8 cellular contexts compared by ENCODE assay signal in the genomic region with DNA sequence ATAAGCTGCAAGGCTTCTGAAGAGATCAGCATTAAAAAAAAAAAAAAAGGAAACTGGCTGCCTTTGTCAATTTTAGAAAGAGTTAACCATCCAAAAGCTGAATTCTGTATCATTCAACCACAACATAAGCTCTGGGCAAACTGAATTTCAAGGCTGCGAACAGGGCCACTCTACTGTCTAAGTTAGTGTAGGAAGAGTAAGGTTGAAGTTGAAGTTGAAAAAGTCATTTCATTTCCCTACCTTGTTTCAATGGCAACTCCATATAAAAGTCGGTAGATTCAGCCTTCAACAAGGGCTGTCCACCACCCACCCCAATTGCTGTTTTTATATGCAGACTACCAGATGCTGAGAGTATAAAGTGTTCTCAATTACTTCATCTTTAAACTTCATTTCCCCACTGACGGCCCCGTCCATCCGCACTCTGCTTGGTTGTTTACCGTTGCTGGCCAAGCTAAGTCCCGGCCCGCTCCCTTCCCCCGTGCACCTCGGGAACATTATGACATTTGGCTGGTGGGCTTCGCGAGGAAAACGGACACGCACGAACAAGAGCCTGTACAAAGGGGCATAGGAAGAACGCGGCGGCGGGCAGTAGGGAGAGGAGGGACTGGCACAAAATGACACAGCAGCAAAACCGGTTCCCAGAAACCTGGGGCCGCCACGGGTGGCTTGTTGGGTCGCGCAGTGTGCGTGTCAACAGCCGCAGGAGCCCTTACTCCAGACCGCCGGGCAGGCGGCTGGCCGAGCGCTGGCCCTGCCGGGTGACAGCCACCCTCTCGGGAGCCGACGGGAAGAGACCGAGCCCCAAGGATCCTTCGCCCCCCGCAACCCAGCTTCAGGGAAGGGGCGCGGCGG. TPM values are rescaled to one million over a fixed set of nuclear protein-coding genes. Genes with fewer than 3 reads are reported as not detected.
DNase-seq lines count a peak whose midpoint lies in the region; ATAC-seq and TF ChIP-seq lines count a peak whose summit lies in the region.

No MANE protein-coding gene starts in this region.

- H3K4me1 Mint-ChIP-seq in activated T-cell treated with anti-CD3 and anti-CD28 coated beads, Interleukin-2, amount 50 U/mL, for 24 hours (ENCODE audit: low read depth), result peaks cover 49% of the 10 kb centered on the region
- peaks cover 46 to 51% of the 10 kb centered on the region in 2 donors for H3K4me1 Mint-ChIP-seq in natural killer cell treated with Interleukin-12 subunit alpha and Interleukin-12 subunit beta and Interleukin-15 and Interleukin-18, amount 100 ng/mL, for 72 hours (ENCODE audit: low read depth in 2 of 2)

- H3K27ac ChIP-seq in uterus, result peak overlapping the region; percentile 82 to 86

- TF ChIP-seq POLR2A in uterus (IDR thresholded peaks at IDR 0.05), result no peak

- peaks cover 0 to 3% of the 10 kb centered on the region in 2 donors for H3K4me1 ChIP-seq in uterus

- no peaks in the 10 kb centered on the region for H3K27me3 Mint-ChIP-seq in activated T-cell treated with anti-CD3 and anti-CD28 coated beads, Interleukin-2, amount 50 U/mL, for 24 hours
- H3K27me3 Mint-ChIP-seq in natural killer cell treated with Interleukin-12 subunit alpha and Interleukin-12 subunit beta and Interleukin-15 and Interleukin-18, amount 100 ng/mL, for 72 hours, result no peaks in the 10 kb centered on the region

- no peaks in the 10 kb centered on the region for H3K9me3 ChIP-seq in uterus

- CTCF ChIA-PET in GM10248 (lab: Yijun Ruan, JAX), result interaction anchor here (0.7 to 2.6 kb wide), 10 partner anchors 12 to 270 kb away, joined by 3 to 10 read pairs (median 4); a partner anchor contains a TSS

- no peaks in the 10 kb centered on the region for H3K36me3 ChIP-seq in uterus

- TF ChIP-seq CTCF in GM10248 (IDR thresholded peaks at IDR 0.05; ENCODE audit: control extremely low read depth, extremely low read depth, low read depth, missing control alignments) (no peak), fibroblast of pulmonary artery (IDR thresholded peaks at IDR 0.05; ENCODE audit: low read length, missing control alignments) (no peak), uterus (IDR thresholded peaks at IDR 0.05) (no peak)

- peak overlapping the region; percentile 97 for H3K4me3 Mint-ChIP-seq in activated T-cell treated with anti-CD3 and anti-CD28 coated beads, Interleukin-2, amount 50 U/mL, for 24 hours
- H3K4me3 Mint-ChIP-seq in natural killer cell treated with Interleukin-12 subunit alpha and Interleukin-12 subunit beta and Interleukin-15 and Interleukin-18, amount 100 ng/mL, for 72 hours, result peak overlapping the region; percentile 93

- POLR2A ChIA-PET in GM10248 (lab: Yijun Ruan, JAX), result interaction anchor here (0.7 to 1.2 kb wide), 3 partner anchors 23 to 445 kb away, joined by 3 to 5 read pairs (median 4); a partner anchor contains a TSS

- peak overlapping the region; percentile 73 for H3K4me3 ChIP-seq in fibroblast of pulmonary artery (replicated peaks; ENCODE audit: low read depth, low read length)
- peak overlapping the region; percentile 36 to 77 for H3K4me3 ChIP-seq in uterus

- no peaks in the 10 kb centered on the region for H3K9me3 Mint-ChIP-seq in activated T-cell treated with anti-CD3 and anti-CD28 coated beads, Interleukin-2, amount 50 U/mL, for 24 hours
- no peaks in the 10 kb centered on the region for H3K9me3 Mint-ChIP-seq in natural killer cell treated with Interleukin-12 subunit alpha and Interleukin-12 subunit beta and Interleukin-15 and Interleukin-18, amount 100 ng/mL, for 72 hours

- intact Hi-C loops in uterus (cut with DNase I; ENCODE audit: low total_unique reads), result loop anchor here (5.0 kb wide), 1 partner anchor 110 kb away; a partner anchor contains a TSS

- peak; percentile 30 for DNase-seq in GM10248 (ENCODE audit: extremely low spot score)
- peak; percentile 40 for DNase-seq in M059J (ENCODE audit: low read depth)
- no peak for DNase-seq in activated T-cell treated with anti-CD3 and anti-CD28 coated beads, Interleukin-2, amount 50 U/mL, for 24 hours
- no peak for DNase-seq in fibroblast of pulmonary artery (ENCODE audit: low read depth)
- DNase-seq in natural killer cell treated with Interleukin-12 subunit alpha and Interleukin-12 subunit beta and Interleukin-15 and Interleukin-18, amount 100 ng/mL, for 72 hours (ENCODE audit: low spot score), result peak; percentile 66
- DNase-seq in uterus, result peak; percentile 24 to 29
- DNase-seq in NCI-H187 treated with DMSO at 0.1 percent for 48 hours (lab: John Stamatoyannopoulos, UW), result no peak

- peak; percentile 5 for ATAC-seq in GM21825 (IDR thresholded peaks at IDR 0.05; ENCODE audit: unreplicated experiment)
- peak; percentile 1 to 17 for ATAC-seq in natural killer cell treated with Interleukin-12 subunit alpha and Interleukin-12 subunit beta and Interleukin-15 and Interleukin-18, amount 100 ng/mL, for 72 hours

- peak overlapping the region; percentile 98 for H3K27ac Mint-ChIP-seq in activated T-cell treated with anti-CD3 and anti-CD28 coated beads, Interleukin-2, amount 50 U/mL, for 24 hours
- H3K27ac Mint-ChIP-seq in natural killer cell treated with Interleukin-12 subunit alpha and Interleukin-12 subunit beta and Interleukin-15 and Interleukin-18, amount 100 ng/mL, for 72 hours, result peak overlapping the region; percentile 90 to 99

- peaks cover 18% of the 10 kb centered on the region for H3K36me3 Mint-ChIP-seq in activated T-cell treated with anti-CD3 and anti-CD28 coated beads, Interleukin-2, amount 50 U/mL, for 24 hours (ENCODE audit: low read depth)
- no peaks in the 10 kb centered on the region for H3K36me3 Mint-ChIP-seq in natural killer cell treated with Interleukin-12 subunit alpha and Interleukin-12 subunit beta and Interleukin-15 and Interleukin-18, amount 100 ng/mL, for 72 hours

- no peaks in the 10 kb centered on the region for H3K27me3 ChIP-seq in uterus

RNA-seq across cellular contexts. Expression of a gene that starts 1.4 kb away (rescaled TPM):
- total RNA-seq in M059J (2014; rRNA removed; shearing (Covaris generic)), result 15.6 and 21.4 TPM in 2 replicates
- 10 to 100 TPM; 21.0 to 25.2 TPM for total RNA-seq in natural killer cell treated with Interleukin-12 subunit alpha and Interleukin-12 subunit beta and Interleukin-15 and Interleukin-18, amount 100 ng/mL, for 72 hours
- total RNA-seq in uterus, result 10 to 100 TPM in 3 of 4 donors, 1 to 10 TPM in 1; 3.3 to 47.6 (median 20.2) TPM

RNA-seq across cellular contexts. Expression of a gene that starts 23.0 kb away (rescaled TPM):
- total RNA-seq in M059J (2014; rRNA removed; shearing (Covaris generic)), result 84.6 and 85.8 TPM in 2 replicates
- 10 to 100 TPM; 28.2 to 35.6 TPM for total RNA-seq in natural killer cell treated with Interleukin-12 subunit alpha and Interleukin-12 subunit beta and Interleukin-15 and Interleukin-18, amount 100 ng/mL, for 72 hours
- 100 to 1,000 TPM in 1 of 4 donors, 10 to 100 TPM in 3; 21.3 to 113 (median 73.3) TPM for total RNA-seq in uterus

Comparison
In these comparisons a context has a peak if more than half of its experiments do, and no peak if none do; other contexts are left out.
1. DNase-seq: peak in GM10248 (single experiment), M059J (single experiment), natural killer cell treated with Interleukin-12 subunit alpha and Interleukin-12 subunit beta and Interleukin-15 and Interleukin-18, amount 100 ng/mL, for 72 hours (single experiment) and uterus (2 of 2); none in activated T-cell treated with anti-CD3 and anti-CD28 coated beads, Interleukin-2, amount 50 U/mL, for 24 hours (single experiment), fibroblast of pulmonary artery (single experiment) and NCI-H187 treated with DMSO at 0.1 percent for 48 hours (single experiment).